ENCODE assay signal across 1 cellular context in the genomic region with DNA sequence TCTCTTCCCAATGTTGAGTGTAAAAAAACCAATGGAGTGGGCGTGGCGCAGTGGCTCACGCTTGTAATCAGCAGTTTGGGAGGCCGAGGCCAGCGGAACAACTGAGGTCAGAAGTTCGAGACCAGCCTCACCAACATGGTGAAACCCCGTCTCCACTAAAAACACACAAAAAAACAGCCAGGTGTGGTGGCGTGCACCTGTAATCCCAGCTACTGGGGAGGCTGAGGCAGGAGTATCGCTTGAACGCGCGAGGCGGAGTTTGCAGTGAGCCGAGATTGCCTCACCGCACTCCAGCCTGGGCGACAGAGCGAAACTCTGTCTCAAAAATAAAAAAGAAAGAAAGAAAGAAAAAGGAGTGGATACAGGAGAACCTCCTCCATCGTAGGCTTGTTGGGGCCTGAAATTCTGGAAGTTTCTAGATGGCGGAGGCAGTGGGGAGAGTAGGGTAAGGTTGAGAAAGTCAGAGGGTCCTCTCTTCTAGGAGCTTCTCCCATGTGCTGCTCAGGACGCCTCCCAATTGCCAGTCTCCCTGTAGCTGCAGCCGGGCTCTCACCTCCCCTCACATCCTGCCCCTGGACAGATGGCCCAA.
TF ChIP-seq lines count a peak whose summit lies in the region.

No MANE protein-coding gene starts in this region.

TF ChIP-seq in K562, 482 proteins besides CTCF, POLR2A, EP300 and RAD21 (continues in another document):
- TF ChIP-seq SAP30 (IDR thresholded peaks at IDR 0.05; ENCODE audit: borderline replicate concordance, insufficient read depth, low read depth, low read length, poor library complexity, severe bottlenecking) (peak; percentile 7), FOXA3 (CRISPR knock-in tag; conservative IDR thresholded peaks at IDR 0.05 in 1 of 2, IDR thresholded peaks at IDR 0.05 in 1 of 2) (no peak; a peak in 1 of 4 replicates), DMBX1 (CRISPR knock-in tag; IDR thresholded peaks at IDR 0.05; ENCODE audit: borderline replicate concordance) (no peak), ZNF586 (CRISPR knock-in tag; conservative IDR thresholded peaks at IDR 0.05) (no peak), CREB1 (IDR thresholded peaks at IDR 0.05) (no peak), CREB1 (CRISPR knock-in tag; IDR thresholded peaks at IDR 0.05) (0 out of 2 replicates have a peak, but pooled peaks have one; percentile 34), PHF21A (IDR thresholded peaks at IDR 0.05; ENCODE audit: borderline replicate concordance, low read depth) (0 out of 2 replicates have a peak, but pooled peaks have one; percentile 31), KLF10 (CRISPR knock-in tag; IDR thresholded peaks at IDR 0.05) (no peak), ESRRA (IDR thresholded peaks at IDR 0.05; ENCODE audit: borderline replicate concordance, low read depth) (0 out of 2 replicates have a peak, but pooled peaks have one; percentile 6), ARNT (IDR thresholded peaks at IDR 0.05) (peak; percentile 36 to 77; a peak in 1 of 4 replicates), OTX1 (CRISPR knock-in tag; IDR thresholded peaks at IDR 0.05) (peak; percentile 74; the same call in 1 of the 2 replicates), TAF9B (IDR thresholded peaks at IDR 0.05; ENCODE audit: partially characterized antibody) (no peak), NCOR1 (IDR thresholded peaks at IDR 0.05) (no peak), ZNF143 (CRISPR knock-in tag; IDR thresholded peaks at IDR 0.05) (0 out of 2 replicates have a peak, but pooled peaks have one; percentile 39), MIER1 (IDR thresholded peaks at IDR 0.05; ENCODE audit: low read depth) (peak; percentile 71), TAF7 (tag; IDR thresholded peaks at IDR 0.05) (0 out of 2 replicates have a peak, but pooled peaks have one; percentile 43), PYGO2 (tag; IDR thresholded peaks at IDR 0.05) (peak; percentile 62; the same call in 1 of the 2 replicates), TCFL5 (CRISPR knock-in tag; conservative IDR thresholded peaks at IDR 0.05) (0 out of 2 replicates have a peak, but pooled peaks have one; percentile 29), SLC30A9 (CRISPR knock-in tag; IDR thresholded peaks at IDR 0.05) (no peak), CEBPG (CRISPR knock-in tag; IDR thresholded peaks at IDR 0.05) (peak; percentile 48; the same call in 1 of the 2 replicates), CEBPG (tag; conservative IDR thresholded peaks at IDR 0.05 in 1 of 2, IDR thresholded peaks at IDR 0.05 in 1 of 2) (peak; percentile 49 to 74; a peak in 3 of 4 replicates), FOXM1 (IDR thresholded peaks at IDR 0.05; ENCODE audit: low read depth) (no peak), FOXM1 (CRISPR knock-in tag; IDR thresholded peaks at IDR 0.05; ENCODE audit: low read depth) (0 out of 2 replicates have a peak, but pooled peaks have one; percentile 23), FOXK1 (CRISPR knock-in tag; IDR thresholded peaks at IDR 0.05; ENCODE audit: borderline replicate concordance) (0 out of 2 replicates have a peak, but pooled peaks have one; percentile 48), PML (IDR thresholded peaks at IDR 0.05; ENCODE audit: low read length) (no peak), TAL1 (IDR thresholded peaks at IDR 0.05) (peak; percentile 31; the same call in 1 of the 2 replicates), BRD4 (IDR thresholded peaks at IDR 0.05) (no peak), LARP7 (IDR thresholded peaks at IDR 0.05) (peak; percentile 74; the same call in 1 of the 2 replicates), HDAC1 (IDR thresholded peaks at IDR 0.05) (peak in 1 of 2 experiments; percentile 63; a peak in 2 of 4 replicates), MECOM (CRISPR knock-in tag; IDR thresholded peaks at IDR 0.05) (0 out of 2 replicates have a peak, but pooled peaks have one; percentile 16), RCOR1 (IDR thresholded peaks at IDR 0.05; ENCODE audit: borderline replicate concordance in 1 of 2, low read depth in 2 of 2, low read length in 2 of 2) (peak in 1 of 2 experiments; percentile 4; a peak in 2 of 4 replicates), ETV5 (CRISPR knock-in tag; IDR thresholded peaks at IDR 0.05; ENCODE audit: low read depth) (no peak)
- TF ChIP-seq, protein P1, sequence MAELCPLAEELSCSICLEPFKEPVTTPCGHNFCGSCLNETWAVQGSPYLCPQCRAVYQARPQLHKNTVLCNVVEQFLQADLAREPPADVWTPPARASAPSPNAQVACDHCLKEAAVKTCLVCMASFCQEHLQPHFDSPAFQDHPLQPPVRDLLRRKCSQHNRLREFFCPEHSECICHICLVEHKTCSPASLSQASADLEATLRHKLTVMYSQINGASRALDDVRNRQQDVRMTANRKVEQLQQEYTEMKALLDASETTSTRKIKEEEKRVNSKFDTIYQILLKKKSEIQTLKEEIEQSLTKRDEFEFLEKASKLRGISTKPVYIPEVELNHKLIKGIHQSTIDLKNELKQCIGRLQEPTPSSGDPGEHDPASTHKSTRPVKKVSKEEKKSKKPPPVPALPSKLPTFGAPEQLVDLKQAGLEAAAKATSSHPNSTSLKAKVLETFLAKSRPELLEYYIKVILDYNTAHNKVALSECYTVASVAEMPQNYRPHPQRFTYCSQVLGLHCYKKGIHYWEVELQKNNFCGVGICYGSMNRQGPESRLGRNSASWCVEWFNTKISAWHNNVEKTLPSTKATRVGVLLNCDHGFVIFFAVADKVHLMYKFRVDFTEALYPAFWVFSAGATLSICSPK (IDR thresholded peaks at IDR 0.05; ENCODE audit: borderline replicate concordance) = peak; percentile 91; the same call in 1 of the 2 replicates
- TF ChIP-seq, protein P2, sequence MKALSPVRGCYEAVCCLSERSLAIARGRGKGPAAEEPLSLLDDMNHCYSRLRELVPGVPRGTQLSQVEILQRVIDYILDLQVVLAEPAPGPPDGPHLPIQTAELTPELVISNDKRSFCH (CRISPR knock-in tag; IDR thresholded peaks at IDR 0.05) = no peak
- TF ChIP-seq, protein P2 (tag; IDR thresholded peaks at IDR 0.05) = peak; percentile 67; the same call in 1 of the 2 replicates
- TF ChIP-seq, protein P3, sequence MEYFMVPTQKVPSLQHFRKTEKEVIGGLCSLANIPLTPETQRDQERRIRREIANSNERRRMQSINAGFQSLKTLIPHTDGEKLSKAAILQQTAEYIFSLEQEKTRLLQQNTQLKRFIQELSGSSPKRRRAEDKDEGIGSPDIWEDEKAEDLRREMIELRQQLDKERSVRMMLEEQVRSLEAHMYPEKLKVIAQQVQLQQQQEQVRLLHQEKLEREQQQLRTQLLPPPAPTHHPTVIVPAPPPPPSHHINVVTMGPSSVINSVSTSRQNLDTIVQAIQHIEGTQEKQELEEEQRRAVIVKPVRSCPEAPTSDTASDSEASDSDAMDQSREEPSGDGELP (CRISPR knock-in tag; IDR thresholded peaks at IDR 0.05; ENCODE audit: borderline replicate concordance) = peak; percentile 63; the same call in 1 of the 2 replicates
- TF ChIP-seq, protein P4, sequence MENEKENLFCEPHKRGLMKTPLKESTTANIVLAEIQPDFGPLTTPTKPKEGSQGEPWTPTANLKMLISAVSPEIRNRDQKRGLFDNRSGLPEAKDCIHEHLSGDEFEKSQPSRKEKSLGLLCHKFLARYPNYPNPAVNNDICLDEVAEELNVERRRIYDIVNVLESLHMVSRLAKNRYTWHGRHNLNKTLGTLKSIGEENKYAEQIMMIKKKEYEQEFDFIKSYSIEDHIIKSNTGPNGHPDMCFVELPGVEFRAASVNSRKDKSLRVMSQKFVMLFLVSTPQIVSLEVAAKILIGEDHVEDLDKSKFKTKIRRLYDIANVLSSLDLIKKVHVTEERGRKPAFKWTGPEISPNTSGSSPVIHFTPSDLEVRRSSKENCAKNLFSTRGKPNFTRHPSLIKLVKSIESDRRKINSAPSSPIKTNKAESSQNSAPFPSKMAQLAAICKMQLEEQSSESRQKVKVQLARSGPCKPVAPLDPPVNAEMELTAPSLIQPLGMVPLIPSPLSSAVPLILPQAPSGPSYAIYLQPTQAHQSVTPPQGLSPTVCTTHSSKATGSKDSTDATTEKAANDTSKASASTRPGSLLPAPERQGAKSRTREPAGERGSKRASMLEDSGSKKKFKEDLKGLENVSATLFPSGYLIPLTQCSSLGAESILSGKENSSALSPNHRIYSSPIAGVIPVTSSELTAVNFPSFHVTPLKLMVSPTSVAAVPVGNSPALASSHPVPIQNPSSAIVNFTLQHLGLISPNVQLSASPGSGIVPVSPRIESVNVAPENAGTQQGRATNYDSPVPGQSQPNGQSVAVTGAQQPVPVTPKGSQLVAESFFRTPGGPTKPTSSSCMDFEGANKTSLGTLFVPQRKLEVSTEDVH (IDR thresholded peaks at IDR 0.05; ENCODE audit: low read depth, partially characterized antibody) = peak; percentile 28
- TF ChIP-seq, protein P5, sequence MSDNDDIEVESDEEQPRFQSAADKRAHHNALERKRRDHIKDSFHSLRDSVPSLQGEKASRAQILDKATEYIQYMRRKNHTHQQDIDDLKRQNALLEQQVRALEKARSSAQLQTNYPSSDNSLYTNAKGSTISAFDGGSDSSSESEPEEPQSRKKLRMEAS (CRISPR knock-in tag; IDR thresholded peaks at IDR 0.05) = 0 out of 2 replicates have a peak, but pooled peaks have one; percentile 13
- TF ChIP-seq, protein P6, sequence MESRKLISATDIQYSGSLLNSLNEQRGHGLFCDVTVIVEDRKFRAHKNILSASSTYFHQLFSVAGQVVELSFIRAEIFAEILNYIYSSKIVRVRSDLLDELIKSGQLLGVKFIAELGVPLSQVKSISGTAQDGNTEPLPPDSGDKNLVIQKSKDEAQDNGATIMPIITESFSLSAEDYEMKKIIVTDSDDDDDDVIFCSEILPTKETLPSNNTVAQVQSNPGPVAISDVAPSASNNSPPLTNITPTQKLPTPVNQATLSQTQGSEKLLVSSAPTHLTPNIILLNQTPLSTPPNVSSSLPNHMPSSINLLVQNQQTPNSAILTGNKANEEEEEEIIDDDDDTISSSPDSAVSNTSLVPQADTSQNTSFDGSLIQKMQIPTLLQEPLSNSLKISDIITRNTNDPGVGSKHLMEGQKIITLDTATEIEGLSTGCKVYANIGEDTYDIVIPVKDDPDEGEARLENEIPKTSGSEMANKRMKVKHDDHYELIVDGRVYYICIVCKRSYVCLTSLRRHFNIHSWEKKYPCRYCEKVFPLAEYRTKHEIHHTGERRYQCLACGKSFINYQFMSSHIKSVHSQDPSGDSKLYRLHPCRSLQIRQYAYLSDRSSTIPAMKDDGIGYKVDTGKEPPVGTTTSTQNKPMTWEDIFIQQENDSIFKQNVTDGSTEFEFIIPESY (CRISPR knock-in tag; IDR thresholded peaks at IDR 0.05) = peak; percentile 90
- TF ChIP-seq, protein P7, sequence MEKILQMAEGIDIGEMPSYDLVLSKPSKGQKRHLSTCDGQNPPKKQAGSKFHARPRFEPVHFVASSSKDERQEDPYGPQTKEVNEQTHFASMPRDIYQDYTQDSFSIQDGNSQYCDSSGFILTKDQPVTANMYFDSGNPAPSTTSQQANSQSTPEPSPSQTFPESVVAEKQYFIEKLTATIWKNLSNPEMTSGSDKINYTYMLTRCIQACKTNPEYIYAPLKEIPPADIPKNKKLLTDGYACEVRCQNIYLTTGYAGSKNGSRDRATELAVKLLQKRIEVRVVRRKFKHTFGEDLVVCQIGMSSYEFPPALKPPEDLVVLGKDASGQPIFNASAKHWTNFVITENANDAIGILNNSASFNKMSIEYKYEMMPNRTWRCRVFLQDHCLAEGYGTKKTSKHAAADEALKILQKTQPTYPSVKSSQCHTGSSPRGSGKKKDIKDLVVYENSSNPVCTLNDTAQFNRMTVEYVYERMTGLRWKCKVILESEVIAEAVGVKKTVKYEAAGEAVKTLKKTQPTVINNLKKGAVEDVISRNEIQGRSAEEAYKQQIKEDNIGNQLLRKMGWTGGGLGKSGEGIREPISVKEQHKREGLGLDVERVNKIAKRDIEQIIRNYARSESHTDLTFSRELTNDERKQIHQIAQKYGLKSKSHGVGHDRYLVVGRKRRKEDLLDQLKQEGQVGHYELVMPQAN (IDR thresholded peaks at IDR 0.05; ENCODE audit: borderline replicate concordance) = peak; percentile 71; the same call in 1 of the 2 replicates
- TF ChIP-seq, protein P8, sequence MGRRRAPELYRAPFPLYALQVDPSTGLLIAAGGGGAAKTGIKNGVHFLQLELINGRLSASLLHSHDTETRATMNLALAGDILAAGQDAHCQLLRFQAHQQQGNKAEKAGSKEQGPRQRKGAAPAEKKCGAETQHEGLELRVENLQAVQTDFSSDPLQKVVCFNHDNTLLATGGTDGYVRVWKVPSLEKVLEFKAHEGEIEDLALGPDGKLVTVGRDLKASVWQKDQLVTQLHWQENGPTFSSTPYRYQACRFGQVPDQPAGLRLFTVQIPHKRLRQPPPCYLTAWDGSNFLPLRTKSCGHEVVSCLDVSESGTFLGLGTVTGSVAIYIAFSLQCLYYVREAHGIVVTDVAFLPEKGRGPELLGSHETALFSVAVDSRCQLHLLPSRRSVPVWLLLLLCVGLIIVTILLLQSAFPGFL (CRISPR knock-in tag; IDR thresholded peaks at IDR 0.05) = 0 out of 2 replicates have a peak, but pooled peaks have one; percentile 78
- TF ChIP-seq, protein P9, sequence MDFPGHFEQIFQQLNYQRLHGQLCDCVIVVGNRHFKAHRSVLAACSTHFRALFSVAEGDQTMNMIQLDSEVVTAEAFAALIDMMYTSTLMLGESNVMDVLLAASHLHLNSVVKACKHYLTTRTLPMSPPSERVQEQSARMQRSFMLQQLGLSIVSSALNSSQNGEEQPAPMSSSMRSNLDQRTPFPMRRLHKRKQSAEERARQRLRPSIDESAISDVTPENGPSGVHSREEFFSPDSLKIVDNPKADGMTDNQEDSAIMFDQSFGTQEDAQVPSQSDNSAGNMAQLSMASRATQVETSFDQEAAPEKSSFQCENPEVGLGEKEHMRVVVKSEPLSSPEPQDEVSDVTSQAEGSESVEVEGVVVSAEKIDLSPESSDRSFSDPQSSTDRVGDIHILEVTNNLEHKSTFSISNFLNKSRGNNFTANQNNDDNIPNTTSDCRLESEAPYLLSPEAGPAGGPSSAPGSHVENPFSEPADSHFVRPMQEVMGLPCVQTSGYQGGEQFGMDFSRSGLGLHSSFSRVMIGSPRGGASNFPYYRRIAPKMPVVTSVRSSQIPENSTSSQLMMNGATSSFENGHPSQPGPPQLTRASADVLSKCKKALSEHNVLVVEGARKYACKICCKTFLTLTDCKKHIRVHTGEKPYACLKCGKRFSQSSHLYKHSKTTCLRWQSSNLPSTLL (IDR thresholded peaks at IDR 0.05) = no peak
- TF ChIP-seq, protein P10, sequence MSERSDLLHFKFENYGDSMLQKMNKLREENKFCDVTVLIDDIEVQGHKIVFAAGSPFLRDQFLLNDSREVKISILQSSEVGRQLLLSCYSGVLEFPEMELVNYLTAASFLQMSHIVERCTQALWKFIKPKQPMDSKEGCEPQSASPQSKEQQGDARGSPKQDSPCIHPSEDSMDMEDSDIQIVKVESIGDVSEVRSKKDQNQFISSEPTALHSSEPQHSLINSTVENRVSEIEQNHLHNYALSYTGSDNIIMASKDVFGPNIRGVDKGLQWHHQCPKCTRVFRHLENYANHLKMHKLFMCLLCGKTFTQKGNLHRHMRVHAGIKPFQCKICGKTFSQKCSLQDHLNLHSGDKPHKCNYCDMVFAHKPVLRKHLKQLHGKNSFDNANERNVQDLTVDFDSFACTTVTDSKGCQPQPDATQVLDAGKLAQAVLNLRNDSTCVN (CRISPR knock-in tag; IDR thresholded peaks at IDR 0.05) = no peak
- TF ChIP-seq, protein P11, sequence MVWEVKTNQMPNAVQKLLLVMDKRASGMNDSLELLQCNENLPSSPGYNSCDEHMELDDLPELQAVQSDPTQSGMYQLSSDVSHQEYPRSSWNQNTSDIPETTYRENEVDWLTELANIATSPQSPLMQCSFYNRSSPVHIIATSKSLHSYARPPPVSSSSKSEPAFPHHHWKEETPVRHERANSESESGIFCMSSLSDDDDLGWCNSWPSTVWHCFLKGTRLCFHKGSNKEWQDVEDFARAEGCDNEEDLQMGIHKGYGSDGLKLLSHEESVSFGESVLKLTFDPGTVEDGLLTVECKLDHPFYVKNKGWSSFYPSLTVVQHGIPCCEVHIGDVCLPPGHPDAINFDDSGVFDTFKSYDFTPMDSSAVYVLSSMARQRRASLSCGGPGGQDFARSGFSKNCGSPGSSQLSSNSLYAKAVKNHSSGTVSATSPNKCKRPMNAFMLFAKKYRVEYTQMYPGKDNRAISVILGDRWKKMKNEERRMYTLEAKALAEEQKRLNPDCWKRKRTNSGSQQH (CRISPR knock-in tag; IDR thresholded peaks at IDR 0.05) = 0 out of 2 replicates have a peak, but pooled peaks have one; percentile 53
